Comparison of ENCODE assay signal across 8 cellular contexts in the genomic region with DNA sequence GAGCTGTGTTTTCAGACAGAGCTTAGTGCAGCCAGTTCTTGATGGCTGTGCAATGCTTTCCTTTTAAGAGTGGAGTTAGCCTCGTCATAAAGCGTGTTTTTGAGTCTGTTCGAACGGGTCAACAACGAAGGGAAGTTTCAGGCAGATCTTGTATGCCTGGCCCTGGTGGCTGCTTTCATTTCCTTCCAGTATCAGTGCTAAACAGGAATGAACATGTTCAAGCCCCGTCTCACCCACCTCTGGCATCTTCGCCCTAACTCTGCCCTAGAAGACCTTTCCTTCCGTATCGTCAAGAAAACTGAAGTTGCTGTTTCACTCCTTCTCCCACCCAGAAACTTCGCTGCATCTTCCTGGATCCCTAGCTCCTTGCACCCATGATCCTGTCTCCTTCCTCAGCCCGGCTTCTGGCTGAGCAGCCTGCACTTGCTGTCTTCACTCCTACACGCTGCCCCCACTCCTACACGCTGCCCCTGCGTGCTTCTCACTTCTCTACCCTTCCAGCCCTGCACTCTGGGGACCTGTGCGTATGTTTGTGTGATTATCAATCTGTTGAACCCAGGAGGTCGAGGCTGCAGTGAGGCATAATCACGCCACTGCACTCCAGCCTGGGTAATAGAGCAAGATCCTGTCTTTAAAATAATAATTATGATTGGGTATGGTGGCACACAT. TPM values are rescaled to one million over a fixed set of nuclear protein-coding genes. Genes with fewer than 3 reads are reported as not detected.
DNase-seq lines count a peak whose midpoint lies in the region; ATAC-seq, FAIRE-seq and TF ChIP-seq lines count a peak whose summit lies in the region.
"Had no signal": no experiment of that assay in that cellular context is flagged by ENCODE, and none has a peak within 500 bp of the region (broad histone marks: within the 10 kb centered on the region; RNA-seq: fewer than 3 reads in every experiment).

No MANE protein-coding gene starts in this region.

- CTCF ChIA-PET in T-cell (lab: Charles Lee): interaction anchor here (0.6 to 5.1 kb wide), 28 partner anchors 10 to 934 kb away, joined by 3 to 52 read pairs (median 4); a partner anchor contains a TSS

- peak overlapping the region in 2 of 3 donors; percentile 65 to 74 for H3K4me3 Mint-ChIP-seq in T-cell
- peak overlapping the region; percentile 26 for H3K4me3 Mint-ChIP-seq in stimulated activated effector memory CD8-positive, alpha-beta T cell treated with anti-CD3 and anti-CD28 coated beads, Interleukin-12 subunit alpha, Interleukin-12 subunit beta, amount 100 ng/mL, for 72 hours

- H3K27ac Mint-ChIP-seq in T-cell: peak overlapping the region; percentile 68 to 90
- H3K27ac Mint-ChIP-seq in stimulated activated effector memory CD8-positive, alpha-beta T cell treated with anti-CD3 and anti-CD28 coated beads, Interleukin-12 subunit alpha, Interleukin-12 subunit beta, amount 100 ng/mL, for 72 hours: peak overlapping the region; percentile 78

- H3K27me3 Mint-ChIP-seq in T-cell: no peaks in the 10 kb centered on the region

- no peak for DNase-seq in GM12892 (ENCODE audit: insufficient read length)
- no peak for DNase-seq in T-cell
- DNase-seq in esophagus muscularis mucosa (ENCODE audit: extremely low spot score): no peak
- no peak for DNase-seq in stimulated activated effector memory CD8-positive, alpha-beta T cell treated with anti-CD3 and anti-CD28 coated beads, Interleukin-12 subunit alpha, Interleukin-12 subunit beta, amount 100 ng/mL, for 72 hours (ENCODE audit: low spot score in 2 of 2)
- no peak for DNase-seq in NCI-H748 treated with DMSO at 0.1 percent for 48 hours (lab: John Stamatoyannopoulos, UW)
- DNase-seq in ascending aorta (ENCODE audit: low spot score in 2 of 2): no peak
- no peak for DNase-seq in NCI-H345 (lab: John Stamatoyannopoulos, UW)

- TF ChIP-seq CTCF in esophagus muscularis mucosa (IDR thresholded peaks at IDR 0.05): no peak
- no peak for TF ChIP-seq CTCF in ascending aorta (IDR thresholded peaks at IDR 0.05)

- ATAC-seq in T-cell (replicated peaks in 1 of 4): no peak
- ATAC-seq in stimulated activated effector memory CD8-positive, alpha-beta T cell treated with anti-CD3 and anti-CD28 coated beads, Interleukin-12 subunit alpha, Interleukin-12 subunit beta, amount 100 ng/mL, for 72 hours: no peak

- H3K9me3 Mint-ChIP-seq in T-cell: no peaks in the 10 kb centered on the region
- no peaks in the 10 kb centered on the region for H3K9me3 Mint-ChIP-seq in stimulated activated effector memory CD8-positive, alpha-beta T cell treated with anti-CD3 and anti-CD28 coated beads, Interleukin-12 subunit alpha, Interleukin-12 subunit beta, amount 100 ng/mL, for 72 hours

- TF ChIP-seq POLR2A in GM12892 (IDR thresholded peaks at IDR 0.05; ENCODE audit: low read depth, low read length): no peak
- TF ChIP-seq POLR2A in esophagus muscularis mucosa (IDR thresholded peaks at IDR 0.05; ENCODE audit: low read depth): no peak

- H3K4me1 ChIP-seq in esophagus muscularis mucosa (peaks cover 30 to 91% (median 78%) of the 10 kb centered on the region in 4 donors), ascending aorta (peaks cover 0 to 4% of the 10 kb centered on the region in 2 donors)

- peaks cover 80 to 90% (median 86%) of the 10 kb centered on the region in 3 donors for H3K4me1 Mint-ChIP-seq in T-cell
- peaks cover 84% of the 10 kb centered on the region for H3K4me1 Mint-ChIP-seq in stimulated activated effector memory CD8-positive, alpha-beta T cell treated with anti-CD3 and anti-CD28 coated beads, Interleukin-12 subunit alpha, Interleukin-12 subunit beta, amount 100 ng/mL, for 72 hours

- H3K9me3 ChIP-seq in esophagus muscularis mucosa: no peaks in the 10 kb centered on the region
- no peaks in the 10 kb centered on the region for H3K9me3 ChIP-seq in ascending aorta

- peak overlapping the region in 2 of 4 donors; percentile 11 to 13 for H3K4me3 ChIP-seq in esophagus muscularis mucosa
- no peak overlapping the region for H3K4me3 ChIP-seq in ascending aorta

- H3K27me3 ChIP-seq in esophagus muscularis mucosa (no peaks in the 10 kb centered on the region), ascending aorta (no peaks in the 10 kb centered on the region)

- FAIRE-seq in GM12892 (lab: Jason Lieb, UNC): peak; percentile 38
- FAIRE-seq: urothelium cell line had no signal

- H3K36me3 Mint-ChIP-seq in T-cell: peaks cover 7% of the 10 kb centered on the region
- H3K36me3 Mint-ChIP-seq in stimulated activated effector memory CD8-positive, alpha-beta T cell treated with anti-CD3 and anti-CD28 coated beads, Interleukin-12 subunit alpha, Interleukin-12 subunit beta, amount 100 ng/mL, for 72 hours: peaks cover 42% of the 10 kb centered on the region

- no peak for TF ChIP-seq EP300 in esophagus muscularis mucosa (IDR thresholded peaks at IDR 0.05)

- intact Hi-C loops in esophagus muscularis mucosa (cut with DNase I): no loop called here
- intact Hi-C loops in ascending aorta (cut with DNase I): loop anchor here (10.0 kb wide), 1 partner anchor 320 kb away; no protein-coding TSS in a partner anchor

- peaks cover 0 to 7% (median 3%) of the 10 kb centered on the region in 4 donors for H3K36me3 ChIP-seq in esophagus muscularis mucosa
- peaks cover 0 to 6% of the 10 kb centered on the region in 2 donors for H3K36me3 ChIP-seq in ascending aorta

- 72% methylated on average over 17 of the region's 17 CpGs for WGBS in esophagus muscularis mucosa

- POLR2A ChIA-PET in T-cell (lab: Charles Lee): interaction anchor here (0.6 to 0.7 kb wide), 2 partner anchors 44 to 137 kb away, joined by 3 to 7 read pairs; a partner anchor contains a TSS

- H3K27ac ChIP-seq in esophagus muscularis mucosa (replicated peaks in 1 of 4) (peak overlapping the region; percentile 3 to 52 (median 40)), ascending aorta (no peak overlapping the region)

RNA-seq across cellular contexts. Expression of a gene that starts 55.3 kb away (rescaled TPM):
- 83.1 TPM for polyA plus RNA-seq in GM12892 (2012; ENCODE audit: missing spikeins)
- total RNA-seq in T-cell (100 to 1,000 TPM in 3 of 5 donors, 10 to 100 TPM in 2; 80.4 to 122 (median 104) TPM), esophagus muscularis mucosa (10 to 100 TPM; 45.3 to 71.2 (median 59.3) TPM), ascending aorta (27.8 TPM)

Comparison
In these comparisons a context has a peak if more than half of its experiments do, and no peak if none do; other contexts are left out.
1. H3K27ac ChIP-seq: peak in esophagus muscularis mucosa (4 of 4); none in ascending aorta (0 of 2).